In the genomic region with DNA sequence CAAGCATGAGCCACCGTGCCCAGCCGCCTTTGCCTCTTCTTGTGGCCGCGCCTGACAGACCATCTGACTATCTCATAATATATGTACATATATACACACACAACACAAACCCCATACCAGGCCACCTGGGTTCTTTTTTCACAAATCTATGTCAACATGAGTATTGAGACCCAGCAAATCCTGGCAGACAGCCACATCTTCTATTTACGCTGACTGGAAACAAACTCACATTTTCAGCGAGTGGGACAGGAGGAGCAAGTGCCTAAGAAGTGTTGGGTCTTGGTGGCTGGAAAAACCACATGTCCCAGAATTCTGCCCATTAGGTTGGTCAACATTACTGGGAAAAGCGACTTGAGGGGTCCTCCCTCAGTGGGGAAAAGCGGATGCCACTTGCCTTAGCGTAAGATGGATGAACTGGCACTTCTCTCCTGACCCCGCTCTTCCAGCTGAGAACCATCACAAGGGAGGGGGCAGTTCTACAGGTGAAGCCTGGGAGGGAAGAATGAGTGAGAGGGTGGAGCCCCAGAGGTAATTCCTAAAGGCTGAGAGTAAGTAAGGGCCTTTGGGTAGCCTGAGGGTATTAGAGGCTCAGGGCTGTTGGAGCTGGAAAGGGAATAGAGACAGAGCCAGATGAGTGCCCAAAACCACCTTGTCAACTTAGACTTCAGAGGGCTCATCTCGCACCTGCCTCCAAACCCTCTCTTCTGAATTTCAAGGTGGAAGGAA, we compare ENCODE assay signal across 35 cellular contexts. TPM values are rescaled to one million over a fixed set of nuclear protein-coding genes. Genes with fewer than 3 reads are reported as not detected.
DNase-seq lines count a peak whose midpoint lies in the region; ATAC-seq and TF ChIP-seq lines count a peak whose summit lies in the region.
"Had no signal": no experiment of that assay in that cellular context is flagged by ENCODE, and none has a peak within 500 bp of the region (broad histone marks: within the 10 kb centered on the region; RNA-seq: fewer than 3 reads in every experiment).

No MANE protein-coding gene starts in this region.

- no peak for TF ChIP-seq POLR2A in vagina (IDR thresholded peaks at IDR 0.05)

- TF ChIP-seq CTCF in vagina (IDR thresholded peaks at IDR 0.05) = no peak
- no peak for TF ChIP-seq CTCF in CD4-positive, alpha-beta T cell (IDR thresholded peaks at IDR 0.05)

- peaks cover 21% of the 10 kb centered on the region for H3K27me3 Mint-ChIP-seq in activated T-helper 2 cell treated with anti-CD3 and anti-CD28 coated beads, Interferon-gamma antibody, Interleukin-2, Interleukin-4, amounts not matched to agents 10 μg/mL and 5 μg/mL and 100 μg/mL, durations not matched to agents 14 hours and 24 hours and 36 hours (ENCODE audit: low read depth)
- peaks cover 39% of the 10 kb centered on the region for H3K27me3 Mint-ChIP-seq in stimulated activated memory B cell treated with anti-CD40 and anti-IgM and Interleukin-4, amounts not matched to agents 10 μg/mL and 1 μg/mL and 100 μg/mL, for 72 hours
- H3K27me3 Mint-ChIP-seq in CD4-positive, alpha-beta T cell = peaks cover 40% of the 10 kb centered on the region

- POLR2A ChIA-PET in CD4-positive, alpha-beta T cell (lab: Charles Lee) = no interaction called here

- DNase-seq in NCI-H2107 treated with DMSO at 0.1 percent for 48 hours (lab: John Stamatoyannopoulos, UW; ENCODE audit: unreplicated experiment) (peak; percentile 2), NCI-H2107 (lab: John Stamatoyannopoulos, UW) (no peak), NCI-H1105 treated with DMSO at 0.1 percent for 48 hours (lab: John Stamatoyannopoulos, UW) (peak; percentile 5), NCI-H748 (lab: John Stamatoyannopoulos, UW; ENCODE audit: unreplicated experiment) (peak; percentile 90), vagina (ENCODE audit: extremely low spot score in 2 of 2) (no peak)
- no peak for DNase-seq in activated T-helper 2 cell treated with anti-CD3 and anti-CD28 coated beads, Interferon-gamma antibody, Interleukin-2, Interleukin-4, amounts not matched to agents 10 μg/mL and 5 μg/mL and 100 μg/mL, durations not matched to agents 14 hours and 24 hours and 36 hours (ENCODE audit: low spot score)
- no peak for DNase-seq in CD4-positive, alpha-beta T cell
- DNase-seq: activated CD4-positive, alpha-beta T cell treated with anti-CD3 and anti-CD28 coated beads, Interleukin-2, amount 10 ng/mL, durations not matched to agents 24 days and 14 days; activated CD8-positive, alpha-beta memory T cell treated with anti-CD3 and anti-CD28 coated beads for 24 hours; activated effector memory CD4-positive, alpha-beta T cell treated with anti-CD3 and anti-CD28 coated beads, Interleukin-2, amount 50 U/mL, for 16 hours; activated naive CD8-positive, alpha-beta T cell treated with anti-CD3 and anti-CD28 coated beads for 36 hours; activated T-cell treated with anti-CD3 and anti-CD28 coated beads for 4 hours; anterior cingulate cortex; kidney glomerular epithelial cell; NCI-H2171 treated with DMSO at 0.1 percent for 48 hours; NCI-H526 treated with DMSO at 0.1 percent for 48 hours; retina; T-cell; WERI-Rb-1 had no signal

- H3K4me1 Mint-ChIP-seq in activated T-helper 2 cell treated with anti-CD3 and anti-CD28 coated beads, Interferon-gamma antibody, Interleukin-2, Interleukin-4, amounts not matched to agents 10 μg/mL and 5 μg/mL and 100 μg/mL, durations not matched to agents 14 hours and 24 hours and 36 hours (ENCODE audit: low read depth) = peaks cover 5% of the 10 kb centered on the region
- peaks cover 20% of the 10 kb centered on the region for H3K4me1 Mint-ChIP-seq in stimulated activated memory B cell treated with anti-CD40 and anti-IgM and Interleukin-4, amounts not matched to agents 10 μg/mL and 1 μg/mL and 100 μg/mL, for 72 hours
- H3K4me1 Mint-ChIP-seq in CD4-positive, alpha-beta T cell (ENCODE audit: low read depth) = peaks cover 11% of the 10 kb centered on the region
- H3K4me1 Mint-ChIP-seq: mesothelial cell of epicardium; stimulated activated effector memory CD8-positive, alpha-beta T cell treated with anti-CD3 and anti-CD28 coated beads, Interleukin-12 subunit alpha, Interleukin-12 subunit beta, amount 100 ng/mL, for 72 hours had no signal

- H3K27me3 ChIP-seq in vagina = no peaks in the 10 kb centered on the region
- no peaks in the 10 kb centered on the region for H3K27me3 ChIP-seq in CD4-positive, alpha-beta T cell (ENCODE audit: control insufficient read depth, insufficient read depth, low read length)
- H3K27me3 ChIP-seq: hepatocyte had no signal

- ATAC-seq in stimulated activated memory B cell treated with anti-CD40 and anti-IgM and Interleukin-4, amounts not matched to agents 10 μg/mL and 1 μg/mL and 100 μg/mL, for 72 hours = no peak
- no peak for ATAC-seq in CD4-positive, alpha-beta T cell (ENCODE audit: poor library complexity)
- ATAC-seq: gastroesophageal sphincter, T-cell had no signal

- H3K4me3 ChIP-seq in vagina = no peak overlapping the region
- H3K4me3 ChIP-seq: gastroesophageal sphincter, hepatocyte had no signal

- CTCF ChIA-PET in CD4-positive, alpha-beta T cell (lab: Charles Lee) = no interaction called here

- H3K27ac Mint-ChIP-seq in activated T-helper 2 cell treated with anti-CD3 and anti-CD28 coated beads, Interferon-gamma antibody, Interleukin-2, Interleukin-4, amounts not matched to agents 10 μg/mL and 5 μg/mL and 100 μg/mL, durations not matched to agents 14 hours and 24 hours and 36 hours = no peak overlapping the region
- H3K27ac Mint-ChIP-seq in stimulated activated memory B cell treated with anti-CD40 and anti-IgM and Interleukin-4, amounts not matched to agents 10 μg/mL and 1 μg/mL and 100 μg/mL, for 72 hours = no peak overlapping the region
- no peak overlapping the region for H3K27ac Mint-ChIP-seq in CD4-positive, alpha-beta T cell
- H3K27ac Mint-ChIP-seq: activated CD4-positive, alpha-beta T cell treated with anti-CD3 and anti-CD28 coated beads, Interleukin-2, amount 10 ng/mL, durations not matched to agents 24 days and 14 days; activated naive CD8-positive, alpha-beta T cell treated with anti-CD3 and anti-CD28 coated beads for 36 hours; mesothelial cell of epicardium; stimulated activated effector memory CD8-positive, alpha-beta T cell treated with anti-CD3 and anti-CD28 coated beads, Interleukin-12 subunit alpha, Interleukin-12 subunit beta, amount 100 ng/mL, for 72 hours; T-cell; type B pancreatic cell had no signal

- H3K4me3 Mint-ChIP-seq in activated T-helper 2 cell treated with anti-CD3 and anti-CD28 coated beads, Interferon-gamma antibody, Interleukin-2, Interleukin-4, amounts not matched to agents 10 μg/mL and 5 μg/mL and 100 μg/mL, durations not matched to agents 14 hours and 24 hours and 36 hours (ENCODE audit: low read depth) = no peak overlapping the region
- no peak overlapping the region for H3K4me3 Mint-ChIP-seq in stimulated activated memory B cell treated with anti-CD40 and anti-IgM and Interleukin-4, amounts not matched to agents 10 μg/mL and 1 μg/mL and 100 μg/mL, for 72 hours
- H3K4me3 Mint-ChIP-seq in CD4-positive, alpha-beta T cell = no peak overlapping the region
- H3K4me3 Mint-ChIP-seq: activated CD4-positive, alpha-beta T cell treated with anti-CD3 and anti-CD28 coated beads, Interleukin-2, amount 10 ng/mL, durations not matched to agents 24 days and 14 days; activated naive CD8-positive, alpha-beta T cell treated with anti-CD3 and anti-CD28 coated beads for 36 hours; mesothelial cell of epicardium; stimulated activated effector memory CD8-positive, alpha-beta T cell treated with anti-CD3 and anti-CD28 coated beads, Interleukin-12 subunit alpha, Interleukin-12 subunit beta, amount 100 ng/mL, for 72 hours; T-cell; type B pancreatic cell had no signal

- no peak overlapping the region for H3K27ac ChIP-seq in vagina
- no peak overlapping the region for H3K27ac ChIP-seq in CD4-positive, alpha-beta T cell (ENCODE audit: low read depth, low read length)
- H3K27ac ChIP-seq: gastroesophageal sphincter, hepatocyte, parathyroid adenoma, WERI-Rb-1 had no signal

- no peaks in the 10 kb centered on the region for H3K36me3 ChIP-seq in vagina
- H3K36me3 ChIP-seq: gastroesophageal sphincter, WERI-Rb-1 had no signal

- intact Hi-C loops in activated T-helper 2 cell treated with anti-CD3 and anti-CD28 coated beads, Interferon-gamma antibody, Interleukin-2, Interleukin-4, amounts not matched to agents 10 μg/mL and 5 μg/mL and 100 μg/mL, durations not matched to agents 14 hours and 24 hours and 36 hours (cut with micrococcal nuclease) = no loop called here
- intact Hi-C loops in vagina (cut with DNase I) = no loop called here
- intact Hi-C loops in CD4-positive, alpha-beta T cell (cut with DNase I, micrococcal nuclease) = no loop called here

- no peaks in the 10 kb centered on the region for H3K36me3 Mint-ChIP-seq in activated T-helper 2 cell treated with anti-CD3 and anti-CD28 coated beads, Interferon-gamma antibody, Interleukin-2, Interleukin-4, amounts not matched to agents 10 μg/mL and 5 μg/mL and 100 μg/mL, durations not matched to agents 14 hours and 24 hours and 36 hours (ENCODE audit: low read depth)
- H3K36me3 Mint-ChIP-seq in stimulated activated memory B cell treated with anti-CD40 and anti-IgM and Interleukin-4, amounts not matched to agents 10 μg/mL and 1 μg/mL and 100 μg/mL, for 72 hours = no peaks in the 10 kb centered on the region
- no peaks in the 10 kb centered on the region for H3K36me3 Mint-ChIP-seq in CD4-positive, alpha-beta T cell (ENCODE audit: low read depth)
- H3K36me3 Mint-ChIP-seq: activated naive CD8-positive, alpha-beta T cell treated with anti-CD3 and anti-CD28 coated beads for 36 hours; CD14-positive monocyte; mesothelial cell of epicardium; T-cell; type B pancreatic cell had no signal

- H3K4me1 ChIP-seq in vagina = no peaks in the 10 kb centered on the region
- H3K4me1 ChIP-seq: gastroesophageal sphincter, parathyroid adenoma had no signal

- no peaks in the 10 kb centered on the region for H3K9me3 ChIP-seq in vagina
- no peaks in the 10 kb centered on the region for H3K9me3 ChIP-seq in CD4-positive, alpha-beta T cell (ENCODE audit: control insufficient read depth, low read length)
- H3K9me3 ChIP-seq: gastroesophageal sphincter had no signal

- no peaks in the 10 kb centered on the region for H3K9me3 Mint-ChIP-seq in activated T-helper 2 cell treated with anti-CD3 and anti-CD28 coated beads, Interferon-gamma antibody, Interleukin-2, Interleukin-4, amounts not matched to agents 10 μg/mL and 5 μg/mL and 100 μg/mL, durations not matched to agents 14 hours and 24 hours and 36 hours
- H3K9me3 Mint-ChIP-seq in stimulated activated memory B cell treated with anti-CD40 and anti-IgM and Interleukin-4, amounts not matched to agents 10 μg/mL and 1 μg/mL and 100 μg/mL, for 72 hours = no peaks in the 10 kb centered on the region
- H3K9me3 Mint-ChIP-seq in CD4-positive, alpha-beta T cell = no peaks in the 10 kb centered on the region
- H3K9me3 Mint-ChIP-seq: activated CD4-positive, alpha-beta T cell treated with anti-CD3 and anti-CD28 coated beads, Interleukin-2, amount 10 ng/mL, durations not matched to agents 24 days and 14 days; activated naive CD8-positive, alpha-beta T cell treated with anti-CD3 and anti-CD28 coated beads for 36 hours; mesothelial cell of epicardium; stimulated activated effector memory CD8-positive, alpha-beta T cell treated with anti-CD3 and anti-CD28 coated beads, Interleukin-12 subunit alpha, Interleukin-12 subunit beta, amount 100 ng/mL, for 72 hours; T-cell; type B pancreatic cell had no signal

RNA-seq across cellular contexts. Expression of a gene that starts 1.9 kb away (rescaled TPM):
- total RNA-seq in activated T-helper 2 cell treated with anti-CD3 and anti-CD28 coated beads, Interferon-gamma antibody, Interleukin-2, Interleukin-4, amounts not matched to agents 10 μg/mL and 5 μg/mL and 100 μg/mL, durations not matched to agents 14 hours and 24 hours and 36 hours = not detected in 2 replicates
- not detected for total RNA-seq in vagina
- total RNA-seq in CD4-positive, alpha-beta T cell = not detected
- total RNA-seq: activated CD4-positive, alpha-beta T cell treated with anti-CD3 and anti-CD28 coated beads, Interleukin-2, amount 10 ng/mL, durations not matched to agents 24 days and 14 days; activated naive CD8-positive, alpha-beta T cell treated with anti-CD3 and anti-CD28 coated beads for 36 hours; bronchial epithelial cell; fibroblast of lung; G401; gastroesophageal sphincter; hepatocyte; HT-29; mesothelial cell of epicardium; OCI-LY7; skeletal muscle tissue; subcutaneous adipose tissue; T-cell had no signal

RNA-seq across cellular contexts. Expression of a gene that starts 4.6 kb away (rescaled TPM):
- total RNA-seq in activated T-helper 2 cell treated with anti-CD3 and anti-CD28 coated beads, Interferon-gamma antibody, Interleukin-2, Interleukin-4, amounts not matched to agents 10 μg/mL and 5 μg/mL and 100 μg/mL, durations not matched to agents 14 hours and 24 hours and 36 hours = not detected in 2 replicates
- not detected for total RNA-seq in vagina
- total RNA-seq in CD4-positive, alpha-beta T cell = not detected
- total RNA-seq: activated CD4-positive, alpha-beta T cell treated with anti-CD3 and anti-CD28 coated beads, Interleukin-2, amount 10 ng/mL, durations not matched to agents 24 days and 14 days; activated naive CD8-positive, alpha-beta T cell treated with anti-CD3 and anti-CD28 coated beads for 36 hours; bronchial epithelial cell; fibroblast of lung; G401; hepatocyte; HT-29; mesothelial cell of epicardium; OCI-LY7; skeletal muscle tissue; subcutaneous adipose tissue; T-cell had no signal

RNA-seq across cellular contexts. Expression of a gene that starts 14.0 kb away (rescaled TPM):
- not detected in 2 replicates for total RNA-seq in activated T-helper 2 cell treated with anti-CD3 and anti-CD28 coated beads, Interferon-gamma antibody, Interleukin-2, Interleukin-4, amounts not matched to agents 10 μg/mL and 5 μg/mL and 100 μg/mL, durations not matched to agents 14 hours and 24 hours and 36 hours
- total RNA-seq in vagina = not detected
- total RNA-seq in CD4-positive, alpha-beta T cell = not detected
- total RNA-seq: activated CD4-positive, alpha-beta T cell treated with anti-CD3 and anti-CD28 coated beads, Interleukin-2, amount 10 ng/mL, durations not matched to agents 24 days and 14 days; activated naive CD8-positive, alpha-beta T cell treated with anti-CD3 and anti-CD28 coated beads for 36 hours; bronchial epithelial cell; fibroblast of lung; G401; gastroesophageal sphincter; hepatocyte; HT-29; mesothelial cell of epicardium; OCI-LY7; skeletal muscle tissue; subcutaneous adipose tissue; T-cell had no signal

RNA-seq across cellular contexts. Expression of a gene that starts 53.9 kb away (rescaled TPM):
- not detected in 2 replicates for total RNA-seq in activated T-helper 2 cell treated with anti-CD3 and anti-CD28 coated beads, Interferon-gamma antibody, Interleukin-2, Interleukin-4, amounts not matched to agents 10 μg/mL and 5 μg/mL and 100 μg/mL, durations not matched to agents 14 hours and 24 hours and 36 hours
- not detected for total RNA-seq in vagina
- total RNA-seq in CD4-positive, alpha-beta T cell = not detected
- total RNA-seq: activated CD4-positive, alpha-beta T cell treated with anti-CD3 and anti-CD28 coated beads, Interleukin-2, amount 10 ng/mL, durations not matched to agents 24 days and 14 days; activated naive CD8-positive, alpha-beta T cell treated with anti-CD3 and anti-CD28 coated beads for 36 hours; bronchial epithelial cell; fibroblast of lung; G401; gastroesophageal sphincter; hepatocyte; HT-29; lower leg skin; mesothelial cell of epicardium; OCI-LY7; skeletal muscle tissue; subcutaneous adipose tissue; T-cell had no signal

Comparison
In these comparisons a context has a peak if more than half of its experiments do, and no peak if none do; other contexts are left out.
1. DNase-seq: peak in NCI-H2107 treated with DMSO at 0.1 percent for 48 hours (single experiment), NCI-H1105 treated with DMSO at 0.1 percent for 48 hours (single experiment) and NCI-H748 (single experiment); none in NCI-H2107 (single experiment), activated T-helper 2 cell treated with anti-CD3 and anti-CD28 coated beads, Interferon-gamma antibody, Interleukin-2, Interleukin-4, amounts not matched to agents 10 μg/mL and 5 μg/mL and 100 μg/mL, durations not matched to agents 14 hours and 24 hours and 36 hours (single experiment), vagina (0 of 2) and CD4-positive, alpha-beta T cell (0 of 10).